16 cellular contexts compared by ENCODE assay signal in the genomic region with DNA sequence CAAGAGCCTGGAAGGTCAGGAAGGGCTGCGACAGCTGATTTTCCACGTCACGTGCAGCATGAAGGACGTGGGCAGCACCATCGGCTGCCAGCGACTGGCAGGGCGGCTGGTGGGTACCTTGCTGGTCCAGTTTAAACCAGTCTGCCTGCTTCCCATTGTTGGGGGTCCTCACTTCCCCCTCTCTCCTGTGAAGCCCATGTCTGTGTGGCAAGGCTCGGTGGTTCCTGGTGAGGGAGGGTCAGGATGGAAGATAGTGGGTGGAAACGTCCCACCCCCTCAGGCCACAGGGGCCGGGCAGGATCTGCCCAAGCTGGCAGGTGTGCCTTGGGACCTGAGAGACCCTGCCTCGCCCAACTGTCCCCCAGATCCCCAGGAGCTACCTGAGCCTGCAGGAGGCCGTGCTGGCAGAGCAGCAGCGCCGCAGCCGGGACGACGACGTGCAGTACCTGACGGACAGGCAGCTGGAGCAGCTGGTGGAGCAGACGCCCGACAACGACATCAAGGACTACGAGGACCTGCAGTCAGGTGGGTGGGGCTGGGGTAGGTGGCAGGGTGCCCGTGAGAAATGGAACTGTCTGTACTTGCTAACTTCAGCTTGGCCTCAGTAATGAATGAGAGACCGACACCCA.
A peak's percentile ranks its signal among the peaks of the same experiment; 100 is the strongest.
DNase-seq lines count a peak whose midpoint lies in the region; ATAC-seq and TF ChIP-seq lines count a peak whose summit lies in the region.
"Had no signal": no experiment of that assay in that cellular context is flagged by ENCODE, and none has a peak within 500 bp of the region (broad histone marks: within the 10 kb centered on the region; RNA-seq: fewer than 3 reads in every experiment).

No MANE protein-coding gene starts in this region.

- no peak overlapping the region for H3K4me3 ChIP-seq in uterus

- H3K36me3 ChIP-seq in uterus = no peaks in the 10 kb centered on the region

- intact Hi-C loops in cardiac septum (cut with DNase I) (no loop called here), left cardiac atrium (cut with DNase I) (loop anchor here in 1 of 2 donors (5.0 kb wide), 1 partner anchor 55 kb away; no protein-coding TSS in a partner anchor), uterus (cut with DNase I; ENCODE audit: low total_unique reads) (no loop called here)
- intact Hi-C loops in activated T-helper 2 cell treated with anti-CD3 and anti-CD28 coated beads, Interferon-gamma antibody, Interleukin-2, Interleukin-4, amounts not matched to agents 10 μg/mL and 5 μg/mL and 100 μg/mL, durations not matched to agents 14 hours and 24 hours and 36 hours (cut with micrococcal nuclease) = no loop called here

- no peak overlapping the region for H3K4me3 Mint-ChIP-seq in activated T-helper 2 cell treated with anti-CD3 and anti-CD28 coated beads, Interferon-gamma antibody, Interleukin-2, Interleukin-4, amounts not matched to agents 10 μg/mL and 5 μg/mL and 100 μg/mL, durations not matched to agents 14 hours and 24 hours and 36 hours (ENCODE audit: low read depth)
- H3K4me3 Mint-ChIP-seq: effector memory CD8-positive, alpha-beta T cell had no signal

- H3K4me1 Mint-ChIP-seq in activated T-helper 2 cell treated with anti-CD3 and anti-CD28 coated beads, Interferon-gamma antibody, Interleukin-2, Interleukin-4, amounts not matched to agents 10 μg/mL and 5 μg/mL and 100 μg/mL, durations not matched to agents 14 hours and 24 hours and 36 hours (ENCODE audit: low read depth) = no peaks in the 10 kb centered on the region

- DNase-seq in cardiac septum (ENCODE audit: low spot score) = peak; percentile 62
- no peak for DNase-seq in left cardiac atrium
- peak; percentile 5 for DNase-seq in activated T-helper 2 cell treated with anti-CD3 and anti-CD28 coated beads, Interferon-gamma antibody, Interleukin-2, Interleukin-4, amounts not matched to agents 10 μg/mL and 5 μg/mL and 100 μg/mL, durations not matched to agents 14 hours and 24 hours and 36 hours (ENCODE audit: low spot score)
- peak; percentile 8 for DNase-seq in mucosa of gallbladder (ENCODE audit: low spot score)
- DNase-seq in uterus = peak; percentile 13 to 14
- DNase-seq in stimulated activated CD4-positive, alpha-beta T cell treated with anti-CD3 and anti-CD28 coated beads, Interleukin-4, amount 100 ng/mL, for 1 hour = no peak
- DNase-seq: activated naive CD4-positive, alpha-beta T cell treated with Interleukin-2 at 50 U/mL for 16 hours; effector memory CD8-positive, alpha-beta T cell; foreskin fibroblast; midbrain; NCI-H1048; SIG-M5 had no signal

- no peak for ATAC-seq in left cardiac atrium
- no peak for ATAC-seq in HG03439 (IDR thresholded peaks at IDR 0.05; ENCODE audit: unreplicated experiment)
- no peak for ATAC-seq in GM19324 (IDR thresholded peaks at IDR 0.05; ENCODE audit: low FRiP score, unreplicated experiment)
- ATAC-seq: effector memory CD8-positive, alpha-beta T cell; HCT116 had no signal

- no peaks in the 10 kb centered on the region for H3K4me1 ChIP-seq in uterus

- no peaks in the 10 kb centered on the region for H3K9me3 Mint-ChIP-seq in activated T-helper 2 cell treated with anti-CD3 and anti-CD28 coated beads, Interferon-gamma antibody, Interleukin-2, Interleukin-4, amounts not matched to agents 10 μg/mL and 5 μg/mL and 100 μg/mL, durations not matched to agents 14 hours and 24 hours and 36 hours
- H3K9me3 Mint-ChIP-seq: effector memory CD8-positive, alpha-beta T cell had no signal

- no peak overlapping the region for H3K27ac ChIP-seq in uterus

- no peak overlapping the region for H3K27ac Mint-ChIP-seq in activated T-helper 2 cell treated with anti-CD3 and anti-CD28 coated beads, Interferon-gamma antibody, Interleukin-2, Interleukin-4, amounts not matched to agents 10 μg/mL and 5 μg/mL and 100 μg/mL, durations not matched to agents 14 hours and 24 hours and 36 hours
- H3K27ac Mint-ChIP-seq: brain; effector memory CD8-positive, alpha-beta T cell had no signal

- no peaks in the 10 kb centered on the region for H3K27me3 ChIP-seq in uterus

- no peak for TF ChIP-seq CTCF in uterus (IDR thresholded peaks at IDR 0.05)

- TF ChIP-seq POLR2A in uterus (IDR thresholded peaks at IDR 0.05) = no peak

- H3K27me3 Mint-ChIP-seq in activated T-helper 2 cell treated with anti-CD3 and anti-CD28 coated beads, Interferon-gamma antibody, Interleukin-2, Interleukin-4, amounts not matched to agents 10 μg/mL and 5 μg/mL and 100 μg/mL, durations not matched to agents 14 hours and 24 hours and 36 hours (ENCODE audit: low read depth) = peaks cover 9% of the 10 kb centered on the region

- no peaks in the 10 kb centered on the region for H3K9me3 ChIP-seq in uterus

- no peaks in the 10 kb centered on the region for H3K36me3 Mint-ChIP-seq in activated T-helper 2 cell treated with anti-CD3 and anti-CD28 coated beads, Interferon-gamma antibody, Interleukin-2, Interleukin-4, amounts not matched to agents 10 μg/mL and 5 μg/mL and 100 μg/mL, durations not matched to agents 14 hours and 24 hours and 36 hours (ENCODE audit: low read depth)
- H3K36me3 Mint-ChIP-seq: brain had no signal

Comparison
In these comparisons a context has a peak if more than half of its experiments do, and no peak if none do; other contexts are left out.
1. DNase-seq: peak in cardiac septum (single experiment), activated T-helper 2 cell treated with anti-CD3 and anti-CD28 coated beads, Interferon-gamma antibody, Interleukin-2, Interleukin-4, amounts not matched to agents 10 μg/mL and 5 μg/mL and 100 μg/mL, durations not matched to agents 14 hours and 24 hours and 36 hours (single experiment), mucosa of gallbladder (single experiment) and uterus (2 of 2); none in left cardiac atrium (single experiment) and stimulated activated CD4-positive, alpha-beta T cell treated with anti-CD3 and anti-CD28 coated beads, Interleukin-4, amount 100 ng/mL, for 1 hour (single experiment).